ENCODE assay signal across 9 cellular contexts in the genomic region with DNA sequence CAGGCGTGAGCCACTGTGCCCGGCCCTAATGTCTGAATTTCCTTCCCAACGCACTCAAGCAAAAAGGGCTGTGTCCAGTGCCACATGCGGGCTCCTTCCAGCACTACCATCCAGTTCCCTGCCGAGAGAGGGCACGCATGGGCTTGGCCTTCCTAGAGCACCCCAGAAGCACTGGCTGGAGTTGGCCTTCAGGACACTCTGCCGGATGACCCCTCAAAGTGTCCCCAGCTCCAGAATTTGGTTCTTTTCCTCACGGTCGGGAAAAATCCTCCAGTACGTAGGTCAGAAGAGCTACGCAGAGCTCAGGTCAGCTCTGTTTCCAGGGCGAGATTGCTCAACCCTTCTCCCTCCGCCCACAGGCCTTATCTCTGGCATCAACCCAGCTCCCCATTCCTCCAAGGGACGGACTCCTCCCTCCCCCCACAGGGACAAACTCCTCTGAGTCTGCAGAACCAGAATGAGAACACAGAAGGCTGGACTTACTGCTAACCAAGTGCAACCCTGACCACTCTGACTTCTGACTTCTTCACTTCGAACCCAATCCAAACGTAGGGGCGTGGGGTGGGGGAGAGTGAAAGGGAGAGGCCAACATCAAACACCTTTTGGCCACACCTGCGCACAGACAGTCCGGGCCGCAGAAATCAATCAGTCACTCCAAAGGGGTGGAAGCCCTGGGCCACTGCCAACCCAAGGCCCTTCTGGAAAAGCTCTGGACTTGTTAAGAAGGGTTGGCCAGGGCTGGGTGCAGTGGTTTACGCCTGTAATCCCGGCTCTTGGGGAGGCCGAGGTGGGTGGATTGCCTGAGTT. TPM values are rescaled to one million over a fixed set of nuclear protein-coding genes. Genes with fewer than 3 reads are reported as not detected.
A peak's percentile ranks its signal among the peaks of the same experiment; 100 is the strongest.
DNase-seq lines count a peak whose midpoint lies in the region; ATAC-seq and TF ChIP-seq lines count a peak whose summit lies in the region.
"Had no signal": no experiment of that assay in that cellular context is flagged by ENCODE, and none has a peak within 500 bp of the region (broad histone marks: within the 10 kb centered on the region; RNA-seq: fewer than 3 reads in every experiment).

No MANE protein-coding gene starts in this region.

- H2AFZ ChIP-seq in osteoblast (ENCODE audit: low read length), result peak overlapping the region; percentile 64

- H4K20me1 ChIP-seq in BLaER1 (0 out of 2 replicates have a peak, but pooled peaks cover 4% of the 10 kb centered on the region), osteoblast (ENCODE audit: insufficient read depth, low read length) (peaks cover 8% of the 10 kb centered on the region)

- no peak overlapping the region for H3K4me3 ChIP-seq in BLaER1
- peak overlapping the region; percentile 78 to 100 (median 95) for H3K4me3 ChIP-seq in esophagus muscularis mucosa
- peak overlapping the region; percentile 46 for H3K4me3 ChIP-seq in osteoblast (ENCODE audit: insufficient read depth, low read length)

- H3K4me2 ChIP-seq in BLaER1, result 0 out of 2 replicates have a peak overlapping the region, but pooled peaks have one; percentile 14
- H3K4me2 ChIP-seq in osteoblast (ENCODE audit: insufficient read depth, low read length), result peak overlapping the region; percentile 87

- CTCF ChIA-PET in RWPE1 (lab: Yijun Ruan, JAX), result interaction anchor here (0.6 to 1.9 kb wide), 9 partner anchors 10 to 847 kb away, joined by 3 to 10 read pairs (median 3); no protein-coding TSS in a partner anchor

- 41% methylated on average over 21 of the region's 23 CpGs for WGBS in esophagus muscularis mucosa

- DNase-seq in RWPE1 (ENCODE audit: low spot score) (peak; percentile 84), esophagus muscularis mucosa (ENCODE audit: extremely low spot score) (no peak), osteoblast (ENCODE audit: insufficient read length, low spot score, missing footprints) (peak; percentile 73)
- DNase-seq in stimulated activated naive CD8-positive, alpha-beta T cell treated with anti-CD3 and anti-CD28 coated beads, Interleukin-15, Interleukin-2, amounts not matched to agents 100 U/mL and 50 U/mL, for 24 hours, result no peak
- no peak for DNase-seq in activated CD4-positive, alpha-beta T cell treated with anti-CD3 and anti-CD28 coated beads, Interleukin-2, amount 50 U/mL, for 48 hours

- H3K27me3 ChIP-seq in BLaER1 (0 out of 2 replicates have a peak, but pooled peaks cover 4% of the 10 kb centered on the region), esophagus muscularis mucosa (peaks cover 0 to 9% (median 0%) of the 10 kb centered on the region in 4 donors), osteoblast (ENCODE audit: insufficient read depth, low read length) (no peaks in the 10 kb centered on the region)

- no peaks in the 10 kb centered on the region for H3K9me3 ChIP-seq in BLaER1
- no peaks in the 10 kb centered on the region for H3K9me3 ChIP-seq in esophagus muscularis mucosa
- no peaks in the 10 kb centered on the region for H3K9me3 ChIP-seq in osteoblast (ENCODE audit: low read depth, low read length)

- no peak for TF ChIP-seq CTCF in RWPE1 (conservative IDR thresholded peaks at IDR 0.05; ENCODE audit: low read depth)
- TF ChIP-seq CTCF in esophagus muscularis mucosa (IDR thresholded peaks at IDR 0.05), result no peak
- no peak for TF ChIP-seq CTCF in osteoblast (IDR thresholded peaks at IDR 0.05; ENCODE audit: extremely low read depth, low read depth, low read length)

- H3K4me1 ChIP-seq in BLaER1 (peaks cover 70% of the 10 kb centered on the region), esophagus muscularis mucosa (peaks cover 70 to 80% (median 78%) of the 10 kb centered on the region in 4 donors), osteoblast (ENCODE audit: insufficient read depth, low read length) (peaks cover 68% of the 10 kb centered on the region)

- H3K36me3 ChIP-seq in BLaER1 (no peaks in the 10 kb centered on the region), esophagus muscularis mucosa (peaks cover 0 to 6% (median 2%) of the 10 kb centered on the region in 4 donors), osteoblast (ENCODE audit: insufficient read depth, low read length) (no peaks in the 10 kb centered on the region)

- H3K79me2 ChIP-seq in osteoblast (ENCODE audit: insufficient read depth, low read length), result peaks cover 61% of the 10 kb centered on the region

- no peak overlapping the region for H3K9ac ChIP-seq in BLaER1

- POLR2A ChIA-PET in RWPE1 (lab: Yijun Ruan, JAX; ENCODE audit: low non-redundant PET), result interaction anchor here (0.5 to 0.6 kb wide), 3 partner anchors 10 to 708 kb away, joined by 3 to 7 read pairs (median 3); no protein-coding TSS in a partner anchor

- no peak for TF ChIP-seq EP300 in esophagus muscularis mucosa (IDR thresholded peaks at IDR 0.05)

- intact Hi-C loops in esophagus muscularis mucosa (cut with DNase I), result no loop called here

- no peak for ATAC-seq in stimulated activated naive CD8-positive, alpha-beta T cell treated with anti-CD3 and anti-CD28 coated beads, Interleukin-15, Interleukin-2, amounts not matched to agents 100 U/mL and 50 U/mL, for 24 hours
- no peak for ATAC-seq in HG02884 (IDR thresholded peaks at IDR 0.05; ENCODE audit: unreplicated experiment)
- no peak for ATAC-seq in GM21529 (IDR thresholded peaks at IDR 0.05; ENCODE audit: unreplicated experiment)

- TF ChIP-seq POLR2A in esophagus muscularis mucosa (IDR thresholded peaks at IDR 0.05; ENCODE audit: low read depth), result no peak

- H3K27ac ChIP-seq in BLaER1 (no peak overlapping the region), RWPE1 (peak overlapping the region; percentile 94), esophagus muscularis mucosa (replicated peaks in 1 of 4) (peak overlapping the region; percentile 93 to 100 (median 99)), osteoblast (ENCODE audit: low read depth, low read length) (peak overlapping the region; percentile 66)

RNA-seq across cellular contexts. Expression of a gene that starts 3.6 kb away (rescaled TPM):
- total RNA-seq in esophagus muscularis mucosa, result 100 to 1,000 TPM in 2 of 4 donors, 10 to 100 TPM in 2; 48.6 to 129 (median 104) TPM
- total RNA-seq in osteoblast, result 13.8 and 16.3 TPM in 2 replicates

RNA-seq across cellular contexts. Expression of a gene that starts 46.5 kb away (rescaled TPM):
- total RNA-seq in esophagus muscularis mucosa (not detected), osteoblast (not detected in 2 replicates)
- total RNA-seq: subcutaneous adipose tissue had no signal

Comparison
In these comparisons a context has a peak if more than half of its experiments do, and no peak if none do; other contexts are left out.
1. DNase-seq: peak in RWPE1 (single experiment) and osteoblast (single experiment); none in esophagus muscularis mucosa (single experiment), stimulated activated naive CD8-positive, alpha-beta T cell treated with anti-CD3 and anti-CD28 coated beads, Interleukin-15, Interleukin-2, amounts not matched to agents 100 U/mL and 50 U/mL, for 24 hours (single experiment) and activated CD4-positive, alpha-beta T cell treated with anti-CD3 and anti-CD28 coated beads, Interleukin-2, amount 50 U/mL, for 48 hours (0 of 2).